ENCODE assay signal across 14 cellular contexts in the genomic region with DNA sequence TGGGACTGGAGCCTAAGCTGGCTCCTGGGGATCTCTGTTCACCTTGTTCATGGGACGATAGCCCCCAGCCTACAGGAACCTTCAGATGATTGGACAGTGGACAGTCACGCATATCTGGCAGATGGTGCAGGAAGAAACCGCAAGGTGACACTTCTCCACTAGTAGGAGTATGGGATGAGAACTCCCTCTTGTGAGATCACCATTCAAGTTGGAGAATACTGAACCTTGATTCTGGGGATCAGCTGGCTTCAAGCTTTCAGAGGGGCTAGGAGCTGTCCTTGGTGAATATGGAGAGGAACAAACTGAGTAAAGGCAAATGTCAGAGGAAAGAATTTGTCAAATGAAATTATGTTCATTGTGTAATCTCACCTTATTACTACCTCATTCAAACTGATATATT.
A peak's percentile ranks its signal among the peaks of the same experiment; 100 is the strongest.
DNase-seq lines count a peak whose midpoint lies in the region; ATAC-seq, FAIRE-seq and TF ChIP-seq lines count a peak whose summit lies in the region.
"Had no signal": no experiment of that assay in that cellular context is flagged by ENCODE, and none has a peak within 500 bp of the region (broad histone marks: within the 10 kb centered on the region; RNA-seq: fewer than 3 reads in every experiment).

No MANE protein-coding gene starts in this region.

- POLR2A ChIA-PET in GM12878 (lab: Charles Lee): no interaction called here

- TF ChIP-seq POLR2A in GM12878 (IDR thresholded peaks at IDR 0.05; ENCODE audit: low read depth, low read length): no peak

- H3K27ac ChIP-seq in GM12878 (ENCODE audit: control insufficient read depth, insufficient read depth): no peak overlapping the region; the same call in 1 of the 2 replicates
- H3K27ac ChIP-seq: C4-2B had no signal

- no peak for DNase-seq in activated naive CD4-positive, alpha-beta T cell treated with anti-CD3 and anti-CD28 coated beads, Interleukin-2, amount 10 ng/mL, durations not matched to agents 7 days and 5 days
- DNase-seq in activated naive CD4-positive, alpha-beta T cell treated with anti-CD3 and anti-CD28 coated beads, Interleukin-2, amount 50 U/mL, for 16 hours: no peak
- peak; percentile 21 for DNase-seq in NAMALWA (ENCODE audit: low spot score)
- no peak for DNase-seq in GM12878 (ENCODE audit: low read depth, low spot score)
- no peak for DNase-seq in stimulated activated naive CD8-positive, alpha-beta T cell treated with anti-CD3 and anti-CD28 coated beads, Interleukin-15, amount 100 ng/mL, for 72 hours
- DNase-seq in HuH-7 (ENCODE audit: low spot score): no peak
- DNase-seq in NCI-H345 treated with DMSO at 0.1 percent for 48 hours (lab: John Stamatoyannopoulos, UW; ENCODE audit: unreplicated experiment): no peak
- DNase-seq in D341Med (ENCODE audit: low spot score): no peak
- DNase-seq: activated CD4-positive, alpha-beta T cell treated with anti-CD3 and anti-CD28 coated beads, Interleukin-2, amount 50 U/mL, for 1 hour; aorta; stimulated activated CD4-positive, alpha-beta T cell treated with anti-CD3 and anti-CD28 coated beads, Interleukin-12 subunit alpha, Interleukin-12 subunit beta, amount 100 ng/mL, for 4 hours had no signal

- peaks cover 0 to 2% of the 10 kb centered on the region in 2 experiments; a peak in 2 of 4 replicates for H3K36me3 ChIP-seq in GM12878 (ENCODE audit: control insufficient read depth in 2 of 2, insufficient read depth in 2 of 2, low read length in 1 of 2)

- CTCF ChIA-PET in activated naive CD4-positive, alpha-beta T cell treated with anti-CD3 and anti-CD28 coated beads, Interleukin-2, amount 10 ng/mL, durations not matched to agents 7 days and 5 days (lab: Charles Lee): no interaction called here
- CTCF ChIA-PET in GM12878 (lab: Yijun Ruan, JAX): no interaction called here

- H3K9me3 ChIP-seq in GM12878 (replicated peaks; ENCODE audit: control insufficient read depth, insufficient read depth, low read length): no peaks in the 10 kb centered on the region

- no peak overlapping the region for H3K4me3 Mint-ChIP-seq in activated naive CD4-positive, alpha-beta T cell treated with anti-CD3 and anti-CD28 coated beads, Interleukin-2, amount 10 ng/mL, durations not matched to agents 7 days and 5 days
- H3K4me3 Mint-ChIP-seq in stimulated activated naive CD8-positive, alpha-beta T cell treated with anti-CD3 and anti-CD28 coated beads, Interleukin-15, amount 100 ng/mL, for 72 hours: peak overlapping the region; percentile 63 to 66

- no peaks in the 10 kb centered on the region for H3K27me3 ChIP-seq in GM12878 (replicated peaks in 1 of 2; ENCODE audit: control insufficient read depth in 2 of 2, insufficient read depth in 2 of 2, low read length in 1 of 2)

- no TSS peak for BruUV-seq in GM12878 (replicated peaks; lab: Mats Ljungman, UMichigan)

- in situ Hi-C loops in GM12878 (cut with MboI): no loop called here

- no peak for TF ChIP-seq EP300 in GM12878 (IDR thresholded peaks at IDR 0.05; ENCODE audit: borderline replicate concordance in 1 of 2, control insufficient read depth in 1 of 2, low read depth in 2 of 2, low read length in 2 of 2)

- TF ChIP-seq CTCF in GM12878 (IDR thresholded peaks at IDR 0.05 in 2 of 3, conservative IDR thresholded peaks at IDR 0.05 in 1 of 3; ENCODE audit: control insufficient read depth in 2 of 3, extremely low read depth in 1 of 3, insufficient read depth in 1 of 3, low read depth in 3 of 3, low read length in 3 of 3): no peak; a peak in 1 of 6 replicates

- SMC1A ChIA-PET in GM12878 (lab: Charles Lee; ENCODE audit: uncharacterized antibody, unreplicated experiment): no interaction called here

- H3K27me3 Mint-ChIP-seq in activated naive CD4-positive, alpha-beta T cell treated with anti-CD3 and anti-CD28 coated beads, Interleukin-2, amount 10 ng/mL, durations not matched to agents 7 days and 5 days: no peaks in the 10 kb centered on the region
- no peaks in the 10 kb centered on the region for H3K27me3 Mint-ChIP-seq in stimulated activated naive CD8-positive, alpha-beta T cell treated with anti-CD3 and anti-CD28 coated beads, Interleukin-15, amount 100 ng/mL, for 72 hours

- H3K9ac ChIP-seq in GM12878 (ENCODE audit: control insufficient read depth, insufficient read depth, low read length): no peak overlapping the region

- H3K36me3 Mint-ChIP-seq in activated naive CD4-positive, alpha-beta T cell treated with anti-CD3 and anti-CD28 coated beads, Interleukin-2, amount 10 ng/mL, durations not matched to agents 7 days and 5 days: peaks cover 37% of the 10 kb centered on the region

- H3K4me3 ChIP-seq in GM12878: no peak overlapping the region

- peaks cover 9% of the 10 kb centered on the region; the same call in 1 of the 2 replicates for H3K4me1 ChIP-seq in GM12878 (ENCODE audit: control insufficient read depth, insufficient read depth, low read length)

- WGBS in GM12878 (ENCODE audit: insufficient coverage, insufficient replicate concordance, low lambda C conversion rate, missing lambda C conversion rate): 82% methylated on average over 3 of the region's 3 CpGs

- peak overlapping the region; percentile 96 for H3K27ac Mint-ChIP-seq in activated naive CD4-positive, alpha-beta T cell treated with anti-CD3 and anti-CD28 coated beads, Interleukin-2, amount 10 ng/mL, durations not matched to agents 7 days and 5 days
- H3K27ac Mint-ChIP-seq in stimulated activated naive CD8-positive, alpha-beta T cell treated with anti-CD3 and anti-CD28 coated beads, Interleukin-15, amount 100 ng/mL, for 72 hours: peak overlapping the region; percentile 84 to 95

- H2AFZ ChIP-seq in GM12878 (ENCODE audit: control insufficient read depth, low read depth, low read length): no peak overlapping the region

- intact Hi-C loops in GM12878 (cut with micrococcal nuclease; ENCODE audit: unreplicated experiment): no loop called here

- H3K4me1 Mint-ChIP-seq in activated naive CD4-positive, alpha-beta T cell treated with anti-CD3 and anti-CD28 coated beads, Interleukin-2, amount 10 ng/mL, durations not matched to agents 7 days and 5 days: peaks cover 61% of the 10 kb centered on the region
- peaks cover 67% of the 10 kb centered on the region for H3K4me1 Mint-ChIP-seq in stimulated activated naive CD8-positive, alpha-beta T cell treated with anti-CD3 and anti-CD28 coated beads, Interleukin-15, amount 100 ng/mL, for 72 hours

- peaks cover 8% of the 10 kb centered on the region for H3K9me3 Mint-ChIP-seq in activated naive CD4-positive, alpha-beta T cell treated with anti-CD3 and anti-CD28 coated beads, Interleukin-2, amount 10 ng/mL, durations not matched to agents 7 days and 5 days
- peaks cover 9 to 11% of the 10 kb centered on the region in 2 donors for H3K9me3 Mint-ChIP-seq in stimulated activated naive CD8-positive, alpha-beta T cell treated with anti-CD3 and anti-CD28 coated beads, Interleukin-15, amount 100 ng/mL, for 72 hours

- H3K79me2 ChIP-seq in GM12878 (ENCODE audit: control insufficient read depth, insufficient read depth, low read length): no peaks in the 10 kb centered on the region

- H4K20me1 ChIP-seq in GM12878 (ENCODE audit: control insufficient read depth, insufficient read depth): no peaks in the 10 kb centered on the region

- TF ChIP-seq RAD21 in GM12878 (IDR thresholded peaks at IDR 0.05; ENCODE audit: insufficient read depth, low read depth, low read length): 0 out of 2 replicates have a peak, but pooled peaks have one; percentile 6

- no peak for FAIRE-seq in GM12878 (lab: Jason Lieb, UNC)
- FAIRE-seq: endothelial cell of umbilical vein, GM18507 had no signal

- ATAC-seq in GM12878: no peak; the same call in 2 of the 3 replicates
- ATAC-seq in stimulated activated naive CD8-positive, alpha-beta T cell treated with anti-CD3 and anti-CD28 coated beads, Interleukin-15, amount 100 ng/mL, for 72 hours: no peak

- no peak overlapping the region for H3K4me2 ChIP-seq in GM12878 (ENCODE audit: control insufficient read depth, insufficient read depth)

- RAD21 ChIA-PET in GM12878 (lab: Charles Lee; ENCODE audit: unreplicated experiment): interaction anchor here (1.4 kb wide), 1 partner anchor 54 kb away, joined by 3 read pairs; no protein-coding TSS in a partner anchor

TF ChIP-seq in GM12878, 131 proteins besides CTCF, POLR2A, EP300 and RAD21:
- TF ChIP-seq SUZ12 (IDR thresholded peaks at IDR 0.05; ENCODE audit: unreplicated experiment) (no peak), GABPA (IDR thresholded peaks at IDR 0.05; ENCODE audit: low read depth) (no peak)
- TF ChIP-seq, protein P1, sequence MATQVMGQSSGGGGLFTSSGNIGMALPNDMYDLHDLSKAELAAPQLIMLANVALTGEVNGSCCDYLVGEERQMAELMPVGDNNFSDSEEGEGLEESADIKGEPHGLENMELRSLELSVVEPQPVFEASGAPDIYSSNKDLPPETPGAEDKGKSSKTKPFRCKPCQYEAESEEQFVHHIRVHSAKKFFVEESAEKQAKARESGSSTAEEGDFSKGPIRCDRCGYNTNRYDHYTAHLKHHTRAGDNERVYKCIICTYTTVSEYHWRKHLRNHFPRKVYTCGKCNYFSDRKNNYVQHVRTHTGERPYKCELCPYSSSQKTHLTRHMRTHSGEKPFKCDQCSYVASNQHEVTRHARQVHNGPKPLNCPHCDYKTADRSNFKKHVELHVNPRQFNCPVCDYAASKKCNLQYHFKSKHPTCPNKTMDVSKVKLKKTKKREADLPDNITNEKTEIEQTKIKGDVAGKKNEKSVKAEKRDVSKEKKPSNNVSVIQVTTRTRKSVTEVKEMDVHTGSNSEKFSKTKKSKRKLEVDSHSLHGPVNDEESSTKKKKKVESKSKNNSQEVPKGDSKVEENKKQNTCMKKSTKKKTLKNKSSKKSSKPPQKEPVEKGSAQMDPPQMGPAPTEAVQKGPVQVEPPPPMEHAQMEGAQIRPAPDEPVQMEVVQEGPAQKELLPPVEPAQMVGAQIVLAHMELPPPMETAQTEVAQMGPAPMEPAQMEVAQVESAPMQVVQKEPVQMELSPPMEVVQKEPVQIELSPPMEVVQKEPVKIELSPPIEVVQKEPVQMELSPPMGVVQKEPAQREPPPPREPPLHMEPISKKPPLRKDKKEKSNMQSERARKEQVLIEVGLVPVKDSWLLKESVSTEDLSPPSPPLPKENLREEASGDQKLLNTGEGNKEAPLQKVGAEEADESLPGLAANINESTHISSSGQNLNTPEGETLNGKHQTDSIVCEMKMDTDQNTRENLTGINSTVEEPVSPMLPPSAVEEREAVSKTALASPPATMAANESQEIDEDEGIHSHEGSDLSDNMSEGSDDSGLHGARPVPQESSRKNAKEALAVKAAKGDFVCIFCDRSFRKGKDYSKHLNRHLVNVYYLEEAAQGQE (IDR thresholded peaks at IDR 0.05; ENCODE audit: low read depth, low read length): peak; percentile 59; the same call in 1 of the 2 replicates
